In the genomic region with DNA sequence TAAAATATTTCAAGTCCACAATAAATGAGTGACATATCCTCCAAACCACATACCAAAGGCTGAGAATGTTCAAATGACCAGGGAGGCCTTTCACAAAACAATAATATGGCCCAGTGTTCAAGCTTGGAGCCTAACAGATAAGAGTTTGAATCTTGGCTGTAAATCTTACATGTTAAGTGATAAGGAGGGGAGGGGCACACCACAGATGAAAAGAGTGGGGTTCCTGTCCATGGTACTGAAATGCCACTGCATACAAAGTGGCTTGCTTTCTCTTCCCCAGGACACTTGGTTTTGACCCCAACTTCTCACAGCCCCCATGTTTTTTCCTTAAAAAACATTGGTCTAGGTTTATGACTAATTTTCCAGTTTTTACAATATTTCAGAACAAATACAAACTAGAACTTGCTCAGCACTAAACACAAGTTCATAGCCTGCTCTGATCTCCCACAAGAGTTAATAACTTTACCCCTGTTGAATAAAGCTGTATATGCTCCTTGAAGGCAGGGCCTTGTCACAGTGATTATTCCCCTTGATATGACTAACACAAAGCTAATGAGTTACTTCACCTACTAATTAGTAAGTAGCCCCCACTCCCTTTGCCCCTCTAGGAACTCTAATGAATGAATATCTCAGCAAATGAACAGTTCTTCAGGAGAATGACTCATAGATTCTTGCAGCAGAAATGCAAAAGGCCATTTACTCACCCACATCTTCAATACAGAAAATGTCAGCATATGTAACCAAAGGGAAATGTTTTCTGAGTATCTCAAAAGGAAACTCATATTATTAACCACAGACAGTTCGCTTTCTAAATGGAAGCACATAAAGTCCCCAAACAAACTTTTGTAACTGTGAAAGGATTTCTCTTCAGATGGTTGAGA, we compare ENCODE assay signal across 9 cellular contexts.
A peak's percentile ranks its signal among the peaks of the same experiment; 100 is the strongest.
DNase-seq lines count a peak whose midpoint lies in the region; ATAC-seq and TF ChIP-seq lines count a peak whose summit lies in the region.
"Had no signal": no experiment of that assay in that cellular context is flagged by ENCODE, and none has a peak within 500 bp of the region (broad histone marks: within the 10 kb centered on the region; RNA-seq: fewer than 3 reads in every experiment).

No MANE protein-coding gene starts in this region.

- TF ChIP-seq CTCF in cardiac muscle cell (IDR thresholded peaks at IDR 0.05; ENCODE audit: low read depth, low read length) (no peak), fibroblast of lung (conservative IDR thresholded peaks at IDR 0.05 in 1 of 2, IDR thresholded peaks at IDR 0.05 in 1 of 2; ENCODE audit: low read depth in 1 of 2, low read length in 2 of 2) (no peak)

- H3K4me2 ChIP-seq in fibroblast of lung (ENCODE audit: extremely low read depth, insufficient read depth, low read length): no peak overlapping the region

- no peak overlapping the region for H3K27ac ChIP-seq in cardiac muscle cell
- H3K27ac ChIP-seq in fibroblast of lung (ENCODE audit: insufficient read depth, low read length): no peak overlapping the region

- no peak overlapping the region for H3K4me3 ChIP-seq in cardiac muscle cell
- H3K4me3 ChIP-seq in fibroblast of lung (replicated peaks in 1 of 4; ENCODE audit: control extremely low read depth in 1 of 4, insufficient read depth in 1 of 4, low read depth in 3 of 4, low read length in 4 of 4): no peak overlapping the region

- H2AFZ ChIP-seq in fibroblast of lung (ENCODE audit: low read length): no peak overlapping the region

- H3K4me1 ChIP-seq in cardiac muscle cell (ENCODE audit: low read depth): no peaks in the 10 kb centered on the region
- H3K4me1 ChIP-seq in fibroblast of lung (ENCODE audit: control insufficient read depth, extremely low read depth, insufficient read depth, low read length): no peaks in the 10 kb centered on the region

- H3K27me3 ChIP-seq in cardiac muscle cell: no peaks in the 10 kb centered on the region
- no peaks in the 10 kb centered on the region for H3K27me3 ChIP-seq in fibroblast of lung (ENCODE audit: control insufficient read depth, insufficient read depth, low read length)

- H3K9me3 ChIP-seq in cardiac muscle cell (ENCODE audit: low read depth) (no peaks in the 10 kb centered on the region), fibroblast of lung (ENCODE audit: control insufficient read depth, insufficient read depth, low read depth, low read length) (no peaks in the 10 kb centered on the region)

- no peaks in the 10 kb centered on the region for H3K79me2 ChIP-seq in fibroblast of lung (ENCODE audit: control insufficient read depth, insufficient read depth, low read length)

- ATAC-seq in Right ventricle myocardium inferior (no peak), HG03378 (IDR thresholded peaks at IDR 0.05; ENCODE audit: unreplicated experiment) (no peak)

- no peaks in the 10 kb centered on the region for H4K20me1 ChIP-seq in fibroblast of lung (ENCODE audit: control insufficient read depth, extremely low read depth, insufficient read depth, low read length)

- H3K36me3 ChIP-seq in cardiac muscle cell (no peaks in the 10 kb centered on the region), fibroblast of lung (ENCODE audit: control insufficient read depth, insufficient read depth, low read length) (no peaks in the 10 kb centered on the region)

- intact Hi-C loops in Right ventricle myocardium inferior (cut with DNase I): no loop called here

- H3K9ac ChIP-seq in fibroblast of lung (ENCODE audit: insufficient read depth, low read length): no peak overlapping the region

- peak; percentile 28 to 72 for DNase-seq in cardiac muscle cell (ENCODE audit: low read depth in 1 of 2, low spot score in 1 of 2)
- no peak for DNase-seq in Right ventricle myocardium inferior (ENCODE audit: missing footprints)
- DNase-seq in RPMI8226: peak; percentile 36
- DNase-seq in fibroblast of lung (ENCODE audit: low read depth in 2 of 2): peak; percentile 62 to 83
- peak; percentile 39 for DNase-seq in superior temporal gyrus (ENCODE audit: extremely low spot score)
- DNase-seq in T-helper 1 cell: no peak
- no peak for DNase-seq in NCI-H2029 (lab: John Stamatoyannopoulos, UW)
- DNase-seq: NCI-H1436 treated with DMSO at 0.1 percent for 48 hours had no signal

Comparison
In these comparisons a context has a peak if more than half of its experiments do, and no peak if none do; other contexts are left out.
1. DNase-seq: peak in cardiac muscle cell (2 of 2), RPMI8226 (single experiment), fibroblast of lung (2 of 2) and superior temporal gyrus (single experiment); none in Right ventricle myocardium inferior (single experiment), T-helper 1 cell (0 of 5) and NCI-H2029 (single experiment).